In genomic region chr7:42502022-42502421, GRCh38 we compare ENCODE assay signal across 22 cellular contexts.
DNase-seq lines count a peak whose midpoint lies in the region; FAIRE-seq and TF ChIP-seq lines count a peak whose summit lies in the region.
"Had no signal": no experiment of that assay in that cellular context is flagged by ENCODE, and none has a peak within 500 bp of the region (broad histone marks: within the 10 kb centered on the region; RNA-seq: fewer than 3 reads in every experiment).

No MANE protein-coding gene starts in this region.

- H3K36me3 ChIP-seq in HEK293 (ENCODE audit: control insufficient read depth in 2 of 2, insufficient read depth in 1 of 2, low read length in 2 of 2) (no peaks in the 10 kb centered on the region), kidney (ENCODE audit: control insufficient read depth in 1 of 2, insufficient read depth in 2 of 2, low read length in 2 of 2) (no peaks in the 10 kb centered on the region)
- H3K36me3 ChIP-seq: lower lobe of right lung, right lobe of liver had no signal

- H3K4me3 ChIP-seq in HEK293 (ENCODE audit: low read depth, low read length) (no peak overlapping the region), kidney (ENCODE audit: low read length in 2 of 2) (no peak overlapping the region)
- H3K4me3 ChIP-seq: K562, lower lobe of right lung, right lobe of liver had no signal

- H3K27ac ChIP-seq in HEK293 (ENCODE audit: extremely low read depth, low read depth, low read length) = no peak overlapping the region
- H3K27ac ChIP-seq in kidney (ENCODE audit: low read depth in 2 of 2, low read length in 2 of 2) = no peak overlapping the region
- H3K27ac ChIP-seq: HL-60, lower lobe of right lung, right lobe of liver had no signal

- CTCF ChIA-PET in HEK293 (lab: Yijun Ruan, JAX) = interaction anchor here (0.6 kb wide), 1 partner anchor 174 kb away, joined by 3 read pairs; no protein-coding TSS in a partner anchor

- intact Hi-C loops in kidney (cut with DNase I) = no loop called here

- no peaks in the 10 kb centered on the region for H3K4me1 ChIP-seq in HEK293 (ENCODE audit: control insufficient read depth, insufficient read depth, low read length)
- H3K4me1 ChIP-seq in kidney (ENCODE audit: control insufficient read depth in 1 of 2, insufficient read depth in 1 of 2, low read depth in 1 of 2, low read length in 2 of 2) = no peaks in the 10 kb centered on the region
- H3K4me1 ChIP-seq: lower lobe of right lung, right lobe of liver had no signal

- TF ChIP-seq CTCF in HEK293 (tag by site-specific recombination; IDR thresholded peaks at IDR 0.05) (no peak), kidney (IDR thresholded peaks at IDR 0.05; ENCODE audit: borderline replicate concordance, extremely low read depth, insufficient read depth) (no peak)

- POLR2A ChIA-PET in HEK293 (lab: Yijun Ruan, JAX) = no interaction called here

- DNase-seq in AG08395 (ENCODE audit: low spot score) (peak; percentile 51), T1000 (lab: John Stamatoyannopoulos, UW) (peak; percentile 10), fibroblast of the conjunctiva (ENCODE audit: low read depth) (peak; percentile 8), kidney (no peak), NCI-H1048 (lab: John Stamatoyannopoulos, UW) (no peak), iPS-NIHi7 (ENCODE audit: extremely low spot score) (no peak)
- DNase-seq in effector CD4-positive, alpha-beta T cell = no peak
- DNase-seq: activated effector memory CD4-positive, alpha-beta T cell treated with anti-CD3 and anti-CD28 coated beads, Interleukin-2, amount 50 U/mL, for 16 hours; amniotic stem cell; CD4-positive, CD25-positive, alpha-beta regulatory T cell; cerebellar nuclear complex; effector memory CD8-positive, alpha-beta T cell; H9; lower lobe of right lung; NCI-H1092 treated with DMSO at 0.1 percent for 48 hours; NCI-H526 treated with DMSO at 0.1 percent for 48 hours; right lobe of liver; stimulated activated naive CD8-positive, alpha-beta T cell treated with anti-CD3 and anti-CD28 coated beads, Interleukin-15, amount 100 ng/mL, for 72 hours; T-helper 9 cell had no signal

- FAIRE-seq in kidney (lab: Jason Lieb, UNC) = no peak
- FAIRE-seq: K562 had no signal

- no peak overlapping the region for H3K9ac ChIP-seq in kidney (ENCODE audit: low read length in 2 of 2)

- H3K9me3 ChIP-seq in HEK293 (ENCODE audit: control insufficient read depth, insufficient read depth, low read depth, low read length) (no peaks in the 10 kb centered on the region), kidney (ENCODE audit: control insufficient read depth in 1 of 2, low read length in 2 of 2) (peaks cover 0 to 2% of the 10 kb centered on the region in 2 donors)
- H3K9me3 ChIP-seq: lower lobe of right lung, right lobe of liver had no signal

TF ChIP-seq in HEK293, 187 proteins besides CTCF, POLR2A, EP300 and RAD21:
- TF ChIP-seq ZNF354C (tag by site-specific recombination; IDR thresholded peaks at IDR 0.05; ENCODE audit: borderline replicate concordance, low read depth) (no peak), ZNF664 (tag by site-specific recombination; IDR thresholded peaks at IDR 0.05) (0 out of 2 replicates have a peak, but pooled peaks have one; percentile 22)

Comparison
In these comparisons a context has a peak if more than half of its experiments do, and no peak if none do; other contexts are left out.
1. DNase-seq: peak in AG08395 (single experiment), T1000 (single experiment) and fibroblast of the conjunctiva (single experiment); none in kidney (single experiment), NCI-H1048 (single experiment), iPS-NIHi7 (single experiment) and effector CD4-positive, alpha-beta T cell (single experiment).